In genomic region chr19:18219911-18220631, GRCh38 we compare ENCODE assay signal across 16 cellular contexts. TPM values are rescaled to one million over a fixed set of nuclear protein-coding genes. Genes with fewer than 3 reads are reported as not detected.
"Had no signal": no experiment of that assay in that cellular context is flagged by ENCODE, and none has a peak within 500 bp of the region (broad histone marks: within the 10 kb centered on the region; RNA-seq: fewer than 3 reads in every experiment).

No MANE protein-coding gene starts in this region.

- H3K4me3 Mint-ChIP-seq: activated naive CD8-positive, alpha-beta T cell treated with anti-CD3 and anti-CD28 coated beads for 36 hours; activated T-cell treated with anti-CD3 and anti-CD28 coated beads, Interleukin-2, amount 50 U/mL, for 4 hours; brain; stimulated activated memory B cell treated with anti-CD40 and anti-IgM and Interleukin-4, amounts not matched to agents 10 μg/mL and 1 μg/mL and 100 μg/mL, for 72 hours had no signal

- DNase-seq: activated effector memory CD4-positive, alpha-beta T cell treated with anti-CD3 and anti-CD28 coated beads, Interleukin-2, amount 50 U/mL, for 16 hours; activated naive CD8-positive, alpha-beta T cell treated with anti-CD3 and anti-CD28 coated beads for 36 hours; activated T-cell treated with anti-CD3 and anti-CD28 coated beads, Interleukin-2, amount 50 U/mL, for 4 hours; central memory CD4-positive, alpha-beta T cell; head of caudate nucleus; left cardiac atrium; naive B cell; T-helper 2 cell had no signal

- H3K79me2 ChIP-seq: parathyroid adenoma had no signal

- H3K36me3 Mint-ChIP-seq: activated naive CD8-positive, alpha-beta T cell treated with anti-CD3 and anti-CD28 coated beads for 36 hours; brain; stimulated activated memory B cell treated with anti-CD40 and anti-IgM and Interleukin-4, amounts not matched to agents 10 μg/mL and 1 μg/mL and 100 μg/mL, for 72 hours had no signal

- ATAC-seq: activated T-cell treated with anti-CD3 and anti-CD28 coated beads, Interleukin-2, amount 50 U/mL, for 4 hours; left cardiac atrium; stimulated activated memory B cell treated with anti-CD40 and anti-IgM and Interleukin-4, amounts not matched to agents 10 μg/mL and 1 μg/mL and 100 μg/mL, for 72 hours had no signal

- H3K9me3 ChIP-seq: esophagus muscularis mucosa, thyroid gland had no signal

- FAIRE-seq: urothelium cell line had no signal

- H3K9ac ChIP-seq: parathyroid adenoma had no signal

- H3K4me3 ChIP-seq: coronary artery, esophagus muscularis mucosa, thyroid gland had no signal

- H2AFZ ChIP-seq: parathyroid adenoma had no signal

- H3K9me3 Mint-ChIP-seq: activated naive CD8-positive, alpha-beta T cell treated with anti-CD3 and anti-CD28 coated beads for 36 hours; activated T-cell treated with anti-CD3 and anti-CD28 coated beads, Interleukin-2, amount 50 U/mL, for 4 hours; stimulated activated memory B cell treated with anti-CD40 and anti-IgM and Interleukin-4, amounts not matched to agents 10 μg/mL and 1 μg/mL and 100 μg/mL, for 72 hours had no signal

- H3K36me3 ChIP-seq: esophagus muscularis mucosa, thyroid gland had no signal

- H3K27ac ChIP-seq: coronary artery, esophagus muscularis mucosa, parathyroid adenoma, thyroid gland had no signal

- H3K27ac Mint-ChIP-seq: activated naive CD8-positive, alpha-beta T cell treated with anti-CD3 and anti-CD28 coated beads for 36 hours; brain; stimulated activated memory B cell treated with anti-CD40 and anti-IgM and Interleukin-4, amounts not matched to agents 10 μg/mL and 1 μg/mL and 100 μg/mL, for 72 hours had no signal

RNA-seq across cellular contexts. Expression of gene PDE4C, which starts 6.2 kb away (rescaled TPM):
- total RNA-seq: activated naive CD8-positive, alpha-beta T cell treated with anti-CD3 and anti-CD28 coated beads for 36 hours; activated T-cell treated with anti-CD3 and anti-CD28 coated beads, Interleukin-2, amount 50 U/mL, for 4 hours; mononuclear cell had no signal
